In the genomic region with DNA sequence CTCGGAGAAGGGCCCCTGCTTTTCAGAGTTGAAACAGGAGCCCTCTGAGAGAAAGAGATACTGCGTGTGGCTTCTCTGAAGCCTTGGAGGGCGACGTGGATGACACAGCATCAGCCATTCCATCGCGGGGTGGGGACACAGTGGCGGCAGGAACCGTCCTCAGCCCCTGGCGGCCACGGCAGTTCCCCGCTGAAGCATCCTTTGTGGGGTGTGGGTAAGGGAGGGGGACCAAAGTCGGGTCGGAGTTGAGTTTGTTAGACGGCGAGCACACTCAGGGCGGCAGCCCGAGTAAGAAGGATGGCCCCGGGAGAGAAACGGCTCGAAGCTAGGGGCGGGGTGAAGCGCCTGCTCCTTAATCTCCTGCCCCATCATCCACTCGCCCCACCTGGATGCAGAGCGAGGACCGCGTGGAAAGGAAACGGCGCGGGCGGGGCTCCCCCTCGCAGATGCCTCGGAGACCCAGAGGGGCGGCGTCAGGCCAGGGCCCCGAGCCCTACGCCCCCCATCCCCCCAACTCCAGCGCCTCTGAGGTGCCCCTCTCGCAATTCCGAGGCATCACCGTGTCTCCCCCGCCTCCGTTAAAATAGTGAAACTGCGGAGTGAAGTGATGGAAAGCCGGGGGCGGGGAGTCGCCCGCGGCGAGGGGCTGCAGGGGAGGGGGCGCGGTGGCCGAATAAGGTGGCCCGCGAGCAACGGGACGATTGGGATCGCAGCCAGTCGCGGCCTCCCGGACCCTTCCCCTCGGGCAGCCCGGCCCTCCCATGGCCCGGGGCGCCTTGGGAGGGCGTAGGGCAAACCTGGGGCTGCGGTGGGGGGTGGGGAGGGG, we compare ENCODE assay signal across 8 cellular contexts. TPM values are rescaled to one million over a fixed set of nuclear protein-coding genes. Genes with fewer than 3 reads are reported as not detected.
DNase-seq lines count a peak whose midpoint lies in the region; ATAC-seq and FAIRE-seq lines count a peak whose summit lies in the region.

No MANE protein-coding gene starts in this region.

- peak overlapping the region; percentile 92 to 98 (median 96) for H3K4me3 Mint-ChIP-seq in CD4-positive, CD25-positive, alpha-beta regulatory T cell
- H3K4me3 Mint-ChIP-seq in dendritic cell treated with granulocyte-macrophage colony-stimulating factor and Interleukin-4, amounts not matched to agents 40 ng/mL and 50 ng/mL, for 4 days, result peak overlapping the region; percentile 98

- WGBS in mesodermal cell (ENCODE audit: insufficient coverage in 2 of 2), 2 experiments, result 4 to 11% methylated on average over 18 to 24 of the region's 66 CpGs

- H3K27ac Mint-ChIP-seq in CD4-positive, CD25-positive, alpha-beta regulatory T cell, result peak overlapping the region; percentile 93 to 97 (median 97)
- peak overlapping the region; percentile 99 for H3K27ac Mint-ChIP-seq in dendritic cell treated with granulocyte-macrophage colony-stimulating factor and Interleukin-4, amounts not matched to agents 40 ng/mL and 50 ng/mL, for 4 days

- peak overlapping the region; percentile 68 for H3K27ac ChIP-seq in CD4-positive, CD25-positive, alpha-beta regulatory T cell (ENCODE audit: insufficient read depth, low read length, poor library complexity, severe bottlenecking)
- peak overlapping the region; percentile 93 for H3K27ac ChIP-seq in mesodermal cell (ENCODE audit: low read depth, low read length, severe bottlenecking)

- H3K27me3 Mint-ChIP-seq in CD4-positive, CD25-positive, alpha-beta regulatory T cell, result no peaks in the 10 kb centered on the region
- H3K27me3 Mint-ChIP-seq in dendritic cell treated with granulocyte-macrophage colony-stimulating factor and Interleukin-4, amounts not matched to agents 40 ng/mL and 50 ng/mL, for 4 days, result no peaks in the 10 kb centered on the region

- no peaks in the 10 kb centered on the region for H3K36me3 Mint-ChIP-seq in CD4-positive, CD25-positive, alpha-beta regulatory T cell
- H3K36me3 Mint-ChIP-seq in dendritic cell treated with granulocyte-macrophage colony-stimulating factor and Interleukin-4, amounts not matched to agents 40 ng/mL and 50 ng/mL, for 4 days (ENCODE audit: low read depth), result peaks cover 28% of the 10 kb centered on the region

- ATAC-seq in CD4-positive, CD25-positive, alpha-beta regulatory T cell (ENCODE audit: low read depth in 2 of 2), result peak; percentile 62 to 66
- ATAC-seq in GM19455 (IDR thresholded peaks at IDR 0.05; ENCODE audit: unreplicated experiment), result peak; percentile 38

- no peaks in the 10 kb centered on the region for H3K27me3 ChIP-seq in CD4-positive, CD25-positive, alpha-beta regulatory T cell (ENCODE audit: control insufficient read depth, insufficient read depth, low read length)

- peaks cover 0 to 2% (median 0%) of the 10 kb centered on the region in 7 donors for H3K9me3 Mint-ChIP-seq in CD4-positive, CD25-positive, alpha-beta regulatory T cell
- H3K9me3 Mint-ChIP-seq in dendritic cell treated with granulocyte-macrophage colony-stimulating factor and Interleukin-4, amounts not matched to agents 40 ng/mL and 50 ng/mL, for 4 days, result no peaks in the 10 kb centered on the region

- peak; percentile 44 to 72 (median 65) for DNase-seq in CD4-positive, CD25-positive, alpha-beta regulatory T cell
- peak; percentile 54 for DNase-seq in HTR-8/SVneo (ENCODE audit: insufficient read length, low spot score)
- peak; percentile 54 for DNase-seq in activated CD4-positive, CD25-positive, alpha-beta regulatory T cell treated with anti-CD3 and anti-CD28 coated beads, Interleukin-2, amount 50 U/mL, for 72 hours
- DNase-seq in stimulated activated CD8-positive, alpha-beta memory T cell treated with anti-CD3 and anti-CD28 coated beads, Interleukin-7, amount 100 ng/mL, for 4 hours (ENCODE audit: low read depth in 2 of 2), result peak; percentile 58 to 74
- no peak for DNase-seq in NCI-H2029 treated with DMSO at 0.1 percent for 48 hours (lab: John Stamatoyannopoulos, UW)

- intact Hi-C loops in dendritic cell treated with granulocyte-macrophage colony-stimulating factor and Interleukin-4, amounts not matched to agents 40 ng/mL and 50 ng/mL, for 4 days (cut with micrococcal nuclease), result loop anchor here (5.0 to 10.0 kb wide), 3 partner anchors 135 to 432 kb away; no protein-coding TSS in a partner anchor

- H3K4me3 ChIP-seq in CD4-positive, CD25-positive, alpha-beta regulatory T cell (ENCODE audit: low read depth, low read length), result peak overlapping the region; percentile 61
- H3K4me3 ChIP-seq in mesodermal cell (ENCODE audit: extremely low read depth, insufficient read depth, low read length, poor library complexity, severe bottlenecking), result peak overlapping the region; percentile 88

- H3K9me3 ChIP-seq in CD4-positive, CD25-positive, alpha-beta regulatory T cell (ENCODE audit: control insufficient read depth in 2 of 2, low read length in 2 of 2), result no peaks in the 10 kb centered on the region
- no peaks in the 10 kb centered on the region for H3K9me3 ChIP-seq in mesodermal cell (ENCODE audit: control insufficient read depth, low read length)

- no peaks in the 10 kb centered on the region for H3K36me3 ChIP-seq in CD4-positive, CD25-positive, alpha-beta regulatory T cell (ENCODE audit: control insufficient read depth, insufficient read depth, low read length)
- H3K36me3 ChIP-seq in mesodermal cell (ENCODE audit: control insufficient read depth, insufficient read depth, low read length), result no peaks in the 10 kb centered on the region

- peaks cover 31% of the 10 kb centered on the region for H3K4me1 ChIP-seq in CD4-positive, CD25-positive, alpha-beta regulatory T cell (ENCODE audit: control insufficient read depth, insufficient read depth, low read length, poor library complexity, severe bottlenecking)
- peaks cover 14% of the 10 kb centered on the region for H3K4me1 ChIP-seq in mesodermal cell (ENCODE audit: control insufficient read depth, insufficient read depth, low read length, poor library complexity, severe bottlenecking)

- peak; percentile 20 for FAIRE-seq in HTR-8/SVneo (lab: Jason Lieb, UNC)

- peaks cover 7 to 30% (median 26%) of the 10 kb centered on the region in 4 donors for H3K4me1 Mint-ChIP-seq in CD4-positive, CD25-positive, alpha-beta regulatory T cell
- peaks cover 29% of the 10 kb centered on the region for H3K4me1 Mint-ChIP-seq in dendritic cell treated with granulocyte-macrophage colony-stimulating factor and Interleukin-4, amounts not matched to agents 40 ng/mL and 50 ng/mL, for 4 days (ENCODE audit: low read depth)

RNA-seq across cellular contexts. Expression of a gene that starts 0.8 kb away (rescaled TPM):
- 45.2 TPM for total RNA-seq in CD4-positive, CD25-positive, alpha-beta regulatory T cell
- polyA plus RNA-seq in CD4-positive, CD25-positive, alpha-beta regulatory T cell, result 1 to 10 TPM; 1.2 to 3.8 (median 2.1) TPM
- polyA plus RNA-seq in mesodermal cell (2013, experiment 1 of 2), result 21.5 TPM
- 16.1 TPM for polyA plus RNA-seq in mesodermal cell (2013, experiment 2 of 2)
